In the genomic region with DNA sequence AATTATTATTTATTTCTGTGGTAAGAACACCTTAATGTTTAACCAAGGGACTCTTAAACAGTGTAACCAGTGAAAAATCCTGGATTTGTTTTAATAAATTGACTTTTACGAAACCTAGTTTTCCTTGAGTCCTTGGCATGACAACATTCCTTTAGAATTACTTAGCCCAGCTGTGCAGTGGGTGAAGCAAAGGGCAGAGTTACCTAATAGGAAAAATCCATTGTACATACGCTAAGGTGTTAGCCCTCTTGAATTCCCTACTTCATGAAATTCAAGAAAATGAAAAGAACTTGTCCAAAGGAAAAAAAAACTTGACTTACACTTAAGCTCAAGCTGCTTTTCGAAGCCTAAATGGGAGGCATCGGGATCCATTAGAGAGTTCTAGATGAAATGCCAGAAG, we compare ENCODE assay signal across 22 cellular contexts.
A peak's percentile ranks its signal among the peaks of the same experiment; 100 is the strongest.
DNase-seq lines count a peak whose midpoint lies in the region; ATAC-seq and TF ChIP-seq lines count a peak whose summit lies in the region.
"Had no signal": no experiment of that assay in that cellular context is flagged by ENCODE, and none has a peak within 500 bp of the region (broad histone marks: within the 10 kb centered on the region; RNA-seq: fewer than 3 reads in every experiment).

No MANE protein-coding gene starts in this region.

- H3K9me3 ChIP-seq in MG63: no peaks in the 10 kb centered on the region
- no peaks in the 10 kb centered on the region for H3K9me3 ChIP-seq in esophagus muscularis mucosa
- H3K9me3 ChIP-seq in lung (ENCODE audit: control insufficient read depth in 2 of 2, insufficient read depth in 1 of 2, low read length in 1 of 2): no peaks in the 10 kb centered on the region
- H3K9me3 ChIP-seq in stomach smooth muscle (ENCODE audit: control insufficient read depth in 2 of 2, low read length in 2 of 2): no peaks in the 10 kb centered on the region
- H3K9me3 ChIP-seq: Caco-2, heart right ventricle, mucosa of descending colon, testis had no signal

- peak; percentile 85 for ATAC-seq in lung (ENCODE audit: insufficient read depth, low FRiP score)
- ATAC-seq in GM18520 (IDR thresholded peaks at IDR 0.05; ENCODE audit: unreplicated experiment): no peak
- ATAC-seq: mucosa of descending colon had no signal

- no peak overlapping the region for H3K4me3 ChIP-seq in MG63
- H3K4me3 ChIP-seq in esophagus muscularis mucosa: no peak overlapping the region
- H3K4me3 ChIP-seq in lung: no peak overlapping the region
- no peak overlapping the region for H3K4me3 ChIP-seq in stomach smooth muscle (ENCODE audit: low read length in 2 of 2)
- H3K4me3 ChIP-seq: coronary artery, heart right ventricle, mucosa of descending colon, skin epidermis, testis had no signal

- peak; percentile 4 for DNase-seq in MG63
- no peak for DNase-seq in esophagus muscularis mucosa (ENCODE audit: extremely low spot score)
- DNase-seq in lung (ENCODE audit: low spot score): no peak
- no peak for DNase-seq in activated gamma-delta T cell (lab: John Stamatoyannopoulos, UW)
- DNase-seq in G401 (ENCODE audit: low spot score): no peak
- no peak for DNase-seq in NCI-H1436 treated with DMSO at 0.1 percent for 48 hours (lab: John Stamatoyannopoulos, UW)
- DNase-seq: activated CD4-positive, alpha-beta T cell treated with anti-CD3 and anti-CD28 coated beads, Interleukin-2, amount 50 U/mL, for 1 hour; activated naive CD4-positive, alpha-beta T cell treated with anti-CD3 and anti-CD28 coated beads, Interleukin-2, amount 50 U/mL, for 16 hours; Caco-2; heart right ventricle; mucosa of descending colon; NCI-H1436; stimulated activated CD4-positive, alpha-beta T cell treated with anti-CD3 and anti-CD28 coated beads, Interleukin-4, amount 100 ng/mL, for 4 hours; stimulated activated CD8-positive, alpha-beta memory T cell treated with anti-CD3 and anti-CD28 coated beads, Interleukin-4, amount 100 ng/mL, for 48 hours; SW 1271; testis had no signal

- no peaks in the 10 kb centered on the region for H3K27me3 ChIP-seq in MG63
- no peaks in the 10 kb centered on the region for H3K27me3 ChIP-seq in esophagus muscularis mucosa
- H3K27me3 ChIP-seq in lung (ENCODE audit: control insufficient read depth, insufficient read depth): no peaks in the 10 kb centered on the region
- no peaks in the 10 kb centered on the region for H3K27me3 ChIP-seq in stomach smooth muscle (ENCODE audit: control insufficient read depth in 1 of 2, insufficient read depth in 2 of 2, low read length in 2 of 2)
- H3K27me3 ChIP-seq: heart right ventricle, testis had no signal

- WGBS in esophagus muscularis mucosa: 70% methylated on average over 4 of the region's 4 CpGs
- WGBS in lung, 2 donors: 65 to 83% methylated on average over 4 of the region's 4 CpGs

- TF ChIP-seq POLR2A in esophagus muscularis mucosa (IDR thresholded peaks at IDR 0.05; ENCODE audit: low read depth): no peak

- H3K36me3 ChIP-seq in MG63 (no peaks in the 10 kb centered on the region), esophagus muscularis mucosa (no peaks in the 10 kb centered on the region), lung (ENCODE audit: control insufficient read depth in 2 of 2, insufficient read depth in 2 of 2, low read length in 2 of 2) (no peaks in the 10 kb centered on the region), stomach smooth muscle (ENCODE audit: control insufficient read depth in 2 of 2, insufficient read depth in 2 of 2, low read length in 2 of 2) (no peaks in the 10 kb centered on the region)
- H3K36me3 ChIP-seq: heart right ventricle had no signal

- H3K27ac ChIP-seq in esophagus muscularis mucosa (replicated peaks in 1 of 4): peak overlapping the region; percentile 59 to 72 (median 66)
- H3K27ac ChIP-seq in lung (ENCODE audit: low read depth in 1 of 2, low read length in 1 of 2): peak overlapping the region in 1 of 2 donors; percentile 47
- H3K27ac ChIP-seq in stomach smooth muscle (ENCODE audit: low read length): peak overlapping the region; percentile 26
- H3K27ac ChIP-seq: coronary artery, KMS-11, RWPE1, skin epidermis, testis had no signal

- TF ChIP-seq CTCF in esophagus muscularis mucosa (IDR thresholded peaks at IDR 0.05) (no peak), lung (IDR thresholded peaks at IDR 0.05; ENCODE audit: control extremely low read depth, extremely low read depth) (no peak)

- intact Hi-C loops in esophagus muscularis mucosa (cut with DNase I): no loop called here

- no peak overlapping the region for H3K9ac ChIP-seq in stomach smooth muscle (ENCODE audit: low read length in 2 of 2)
- H3K9ac ChIP-seq: KMS-11 had no signal

- TF ChIP-seq EP300 in esophagus muscularis mucosa (IDR thresholded peaks at IDR 0.05): no peak

- in situ Hi-C loops in G401 (cut with HindIII; ENCODE audit: low sequenced_read_pairs): no loop called here

- peaks cover 5 to 40% (median 31%) of the 10 kb centered on the region in 4 donors for H3K4me1 ChIP-seq in esophagus muscularis mucosa
- H3K4me1 ChIP-seq in lung (ENCODE audit: control insufficient read depth in 2 of 2, insufficient read depth in 2 of 2, low read length in 2 of 2): peaks cover 1 to 10% of the 10 kb centered on the region in 2 donors
- H3K4me1 ChIP-seq in stomach smooth muscle (ENCODE audit: control insufficient read depth, insufficient read depth, low read length): peaks cover 11% of the 10 kb centered on the region
- H3K4me1 ChIP-seq: testis had no signal
